ENCODE assay signal across 18 cellular contexts in genomic region chr1:223109581-223110026, GRCh38. TPM values are rescaled to one million over a fixed set of nuclear protein-coding genes. Genes with fewer than 3 reads are reported as not detected.
A peak's percentile ranks its signal among the peaks of the same experiment; 100 is the strongest.
DNase-seq lines count a peak whose midpoint lies in the region; ATAC-seq, FAIRE-seq and TF ChIP-seq lines count a peak whose summit lies in the region.
"Had no signal": no experiment of that assay in that cellular context is flagged by ENCODE, and none has a peak within 500 bp of the region (broad histone marks: within the 10 kb centered on the region; RNA-seq: fewer than 3 reads in every experiment).

No MANE protein-coding gene starts in this region.

- no peak overlapping the region for H2AK5ac ChIP-seq in neuronal stem cell (ENCODE audit: low read depth, low read length)

- H4K91ac ChIP-seq in neuronal stem cell (ENCODE audit: low read depth, low read length, poor library complexity) = no peak overlapping the region

- 14 to 57% (median 24%) methylated on average over 3 of the region's 3 CpGs for WGBS in small intestine, 3 donors
- WGBS in neuronal stem cell (ENCODE audit: extremely low coverage in 2 of 2, insufficient read length in 2 of 2, insufficient replicate concordance in 1 of 2), 2 donors = no CpG with 5 or more reads among the region's 3 CpGs

- no peaks in the 10 kb centered on the region for H3K9me3 Mint-ChIP-seq in activated naive CD4-positive, alpha-beta T cell treated with anti-CD3 and anti-CD28 coated beads, Interleukin-2, amount 50 U/mL, for 24 hours
- H3K9me3 Mint-ChIP-seq: activated naive CD4-positive, alpha-beta T cell treated with anti-CD3 and anti-CD28 coated beads, Interleukin-2, amount 50 U/mL, for 72 hours; naive B cell had no signal

- no peak overlapping the region for H3K4me3 Mint-ChIP-seq in activated naive CD4-positive, alpha-beta T cell treated with anti-CD3 and anti-CD28 coated beads, Interleukin-2, amount 50 U/mL, for 24 hours
- H3K4me3 Mint-ChIP-seq: naive B cell had no signal

- TF ChIP-seq CTCF in Peyer's patch (IDR thresholded peaks at IDR 0.05) = peak in 1 of 6 experiments; percentile 4
- no peak for TF ChIP-seq CTCF in foreskin keratinocyte (conservative IDR thresholded peaks at IDR 0.05)

- H3K9me3 ChIP-seq in Peyer's patch = no peaks in the 10 kb centered on the region
- H3K9me3 ChIP-seq in small intestine (ENCODE audit: control insufficient read depth, low read depth) = no peaks in the 10 kb centered on the region
- H3K9me3 ChIP-seq in neuronal stem cell (replicated peaks in 1 of 2; ENCODE audit: control insufficient read depth in 2 of 2, insufficient read depth in 1 of 2, low read depth in 1 of 2, low read length in 2 of 2) = no peaks in the 10 kb centered on the region

- no peak overlapping the region for H2BK120ac ChIP-seq in neuronal stem cell (ENCODE audit: low read depth, low read length)

- H3K27me3 Mint-ChIP-seq in activated naive CD4-positive, alpha-beta T cell treated with anti-CD3 and anti-CD28 coated beads, Interleukin-2, amount 50 U/mL, for 24 hours = no peaks in the 10 kb centered on the region

- no peak overlapping the region for H2BK5ac ChIP-seq in neuronal stem cell (ENCODE audit: low read length)

- ATAC-seq in foreskin keratinocyte = peak; percentile 41
- no peak for ATAC-seq in HG02970 (IDR thresholded peaks at IDR 0.05; ENCODE audit: low FRiP score, unreplicated experiment)
- ATAC-seq: left cardiac atrium had no signal

- H3K23ac ChIP-seq in neuronal stem cell (ENCODE audit: low read depth, low read length, poor library complexity) = no peak overlapping the region

- H3K4me3 ChIP-seq in Peyer's patch = no peak overlapping the region
- H3K4me3 ChIP-seq in small intestine (ENCODE audit: low read depth in 1 of 2, low read length in 2 of 2) = no peak overlapping the region
- H3K4me3 ChIP-seq in neuronal stem cell (ENCODE audit: low read length in 2 of 2) = no peak overlapping the region

- peak overlapping the region in 3 of 4 donors; percentile 28 to 87 (median 80) for H3K27ac ChIP-seq in Peyer's patch
- H3K27ac ChIP-seq in foreskin keratinocyte = no peak overlapping the region
- H3K27ac ChIP-seq in small intestine (ENCODE audit: low read depth in 1 of 2, low read length in 1 of 2) = peak overlapping the region; percentile 79 to 87
- no peak overlapping the region for H3K27ac ChIP-seq in neuronal stem cell (replicated peaks; ENCODE audit: low read length)
- H3K27ac ChIP-seq: brain microvascular endothelial cell had no signal

- H3K36me3 Mint-ChIP-seq in activated naive CD4-positive, alpha-beta T cell treated with anti-CD3 and anti-CD28 coated beads, Interleukin-2, amount 50 U/mL, for 24 hours = peaks cover 3% of the 10 kb centered on the region
- H3K36me3 Mint-ChIP-seq: activated naive CD4-positive, alpha-beta T cell treated with anti-CD3 and anti-CD28 coated beads, Interleukin-2, amount 50 U/mL, for 72 hours had no signal

- H3K79me1 ChIP-seq in neuronal stem cell (ENCODE audit: low read depth, low read length) = no peaks in the 10 kb centered on the region

- DNase-seq in activated naive CD4-positive, alpha-beta T cell (lab: John Stamatoyannopoulos, UW) = no peak
- DNase-seq in Peyer's patch (peak in 1 of 3 donors; percentile 75), foreskin keratinocyte (peak in 1 of 2 donors; percentile 19), small intestine (peak; percentile 97), neuronal stem cell (ENCODE audit: low spot score) (no peak), DMS79 (lab: John Stamatoyannopoulos, UW) (no peak)
- DNase-seq: ACHN; activated CD8-positive, alpha-beta memory T cell treated with anti-CD3 and anti-CD28 coated beads, Interleukin-2, amount 50 U/mL, for 48 hours; brain microvascular endothelial cell; effector CD8-positive, alpha-beta T cell; left cardiac atrium; naive B cell; NCI-H2171; RPMI8226; substantia nigra had no signal

- H3K4ac ChIP-seq in neuronal stem cell (ENCODE audit: low read length) = no peak overlapping the region

- no peak overlapping the region for H3K4me2 ChIP-seq in neuronal stem cell (ENCODE audit: insufficient read depth, low read length, poor library complexity, severe bottlenecking)

- H3K4me1 ChIP-seq in Peyer's patch (no peaks in the 10 kb centered on the region), foreskin keratinocyte (no peaks in the 10 kb centered on the region), small intestine (ENCODE audit: control insufficient read depth in 2 of 2, insufficient read depth in 1 of 2, low read depth in 1 of 2, low read length in 1 of 2) (peaks cover 3 to 11% of the 10 kb centered on the region in 2 donors), neuronal stem cell (ENCODE audit: control insufficient read depth in 2 of 2, insufficient read depth in 1 of 2, low read depth in 1 of 2, low read length in 2 of 2) (peaks cover 0 to 2% of the 10 kb centered on the region in 2 donors)

- H3K4me1 Mint-ChIP-seq in activated naive CD4-positive, alpha-beta T cell treated with anti-CD3 and anti-CD28 coated beads, Interleukin-2, amount 50 U/mL, for 24 hours = peaks cover 7% of the 10 kb centered on the region
- H3K4me1 Mint-ChIP-seq: naive B cell had no signal

- H3K27ac Mint-ChIP-seq in activated naive CD4-positive, alpha-beta T cell treated with anti-CD3 and anti-CD28 coated beads, Interleukin-2, amount 50 U/mL, for 24 hours = peak overlapping the region; percentile 3
- H3K27ac Mint-ChIP-seq: activated naive CD4-positive, alpha-beta T cell treated with anti-CD3 and anti-CD28 coated beads, Interleukin-2, amount 50 U/mL, for 72 hours had no signal

- no peak overlapping the region for H3K14ac ChIP-seq in neuronal stem cell (ENCODE audit: low read length)

- no peak overlapping the region for H2BK12ac ChIP-seq in neuronal stem cell (ENCODE audit: low read length)

- H2AFZ ChIP-seq in neuronal stem cell (ENCODE audit: low read length) = no peak overlapping the region

- H2BK15ac ChIP-seq in neuronal stem cell (ENCODE audit: low read length) = no peak overlapping the region

- H3K27me3 ChIP-seq in Peyer's patch = no peaks in the 10 kb centered on the region
- peaks cover 8% of the 10 kb centered on the region for H3K27me3 ChIP-seq in foreskin keratinocyte
- H3K27me3 ChIP-seq in small intestine (ENCODE audit: control insufficient read depth in 2 of 2, insufficient read depth in 2 of 2, low read length in 2 of 2) = no peaks in the 10 kb centered on the region
- H3K27me3 ChIP-seq in neuronal stem cell (ENCODE audit: control insufficient read depth in 3 of 3, insufficient read depth in 3 of 3, low read depth in 1 of 3, low read length in 3 of 3) = peaks cover 0 to 3% (median 0%) of the 10 kb centered on the region in 3 experiments
- H3K27me3 ChIP-seq: brain microvascular endothelial cell had no signal

- H4K8ac ChIP-seq in neuronal stem cell (ENCODE audit: low read depth, low read length) = no peak overlapping the region

- no peak overlapping the region for H3K9ac ChIP-seq in neuronal stem cell (ENCODE audit: low read depth, low read length, poor library complexity)

- H3K36me3 ChIP-seq in Peyer's patch (no peaks in the 10 kb centered on the region), small intestine (ENCODE audit: control insufficient read depth in 2 of 2, insufficient read depth in 2 of 2, low read length in 2 of 2) (no peaks in the 10 kb centered on the region), neuronal stem cell (replicated peaks in 1 of 2; ENCODE audit: control insufficient read depth in 2 of 2, insufficient read depth in 2 of 2, low read length in 2 of 2) (no peaks in the 10 kb centered on the region)
- H3K36me3 ChIP-seq: brain microvascular endothelial cell had no signal

- no peak for TF ChIP-seq POLR2A in Peyer's patch (IDR thresholded peaks at IDR 0.05)

- no peak overlapping the region for H3K18ac ChIP-seq in neuronal stem cell (ENCODE audit: low read length)

- FAIRE-seq in small intestine (lab: Jason Lieb, UNC) = no peak

RNA-seq across cellular contexts. Expression of gene TLR5, which starts 33.4 kb away (rescaled TPM):
- total RNA-seq in Peyer's patch = 1 to 10 TPM in 3 of 4 donors, under 1 TPM in 1; 0.85 to 6.6 (median 2.3) TPM
- 0.32 and 1.1 TPM in 2 replicates for total RNA-seq in foreskin keratinocyte
- polyA plus RNA-seq in foreskin keratinocyte = 0.18 TPM in 2 replicates
- 1 to 10 TPM in 1 of 3 donors, not detected in 2; 1.8 TPM for polyA plus RNA-seq in small intestine
- polyA plus RNA-seq in neuronal stem cell (2013, experiment 1 of 2) = 0.84 TPM
- polyA plus RNA-seq in neuronal stem cell (2013, experiment 2 of 2) = 1.0 TPM

Comparison
In these comparisons a context has a peak if more than half of its experiments do, and no peak if none do; other contexts are left out.
1. H3K27ac ChIP-seq: peak in Peyer's patch (3 of 4) and small intestine (2 of 2); none in foreskin keratinocyte (single experiment) and neuronal stem cell (single experiment).